26 cellular contexts compared by ENCODE assay signal in genomic region chr10:4693967-4694366, GRCh38.
"Had no signal": no experiment of that assay in that cellular context is flagged by ENCODE, and none has a peak within 500 bp of the region (broad histone marks: within the 10 kb centered on the region; RNA-seq: fewer than 3 reads in every experiment).

No MANE protein-coding gene starts in this region.

- H3K27me3 ChIP-seq: breast epithelium, MG63, SJCRH30 had no signal

- DNase-seq: activated CD4-positive, alpha-beta T cell treated with anti-CD3 and anti-CD28 coated beads for 4 hours; activated CD8-positive, alpha-beta memory T cell treated with anti-CD3 and anti-CD28 coated beads, Interleukin-2, amount 50 U/mL, for 4 hours; activated CD8-positive, alpha-beta T cell treated with anti-CD3 and anti-CD28 coated beads for 36 hours; activated gamma-delta T cell treated with Interleukin-2 at 50 U/mL for 16 hours; activated naive CD4-positive, alpha-beta T cell treated with anti-CD3 and anti-CD28 coated beads, Interleukin-2, amount 10 ng/mL, durations not matched to agents 7 days and 5 days; activated naive CD8-positive, alpha-beta T cell treated with anti-CD3 and anti-CD28 coated beads for 36 hours; activated T-cell treated with anti-CD3 and anti-CD28 coated beads, Interleukin-2, amount 50 U/mL, for 72 hours; anterior cingulate cortex; caudate nucleus; MG63; NCI-H1105 treated with DMSO at 0.1 percent for 48 hours; NCI-H1436 treated with DMSO at 0.1 percent for 48 hours; NCI-H187; NCI-H2081 treated with DMSO at 0.1 percent for 48 hours; NCI-H446; NCI-H524; PC-9; Right ventricle myocardium superior; SJCRH30; SK-N-SH; T-helper 1 cell; WERI-Rb-1 had no signal

- H3K4me1 ChIP-seq: breast epithelium had no signal

- H3K9me3 ChIP-seq: breast epithelium, MG63, SJCRH30, SK-N-SH had no signal

- H2AFZ ChIP-seq: PC-9 had no signal

- H3K4me3 ChIP-seq: breast epithelium, MG63, PC-9, SJCRH30 had no signal

- ATAC-seq: activated CD4-positive, CD25-positive, alpha-beta regulatory T cell treated with anti-CD3 and anti-CD28 coated beads, Interleukin-2, amount 50 U/mL, for 24 hours; activated CD8-positive, alpha-beta T cell treated with anti-CD3 and anti-CD28 coated beads for 36 hours; activated T-cell treated with anti-CD3 and anti-CD28 coated beads, Interleukin-2, amount 50 U/mL, for 72 hours had no signal

- H3K9ac ChIP-seq: KMS-11, SK-N-SH had no signal

- H3K4me2 ChIP-seq: KMS-11, PC-9, SK-N-SH had no signal

- H3K27ac ChIP-seq: breast epithelium, KMS-11, PC-9, RWPE1, SJCRH30, WERI-Rb-1 had no signal

- H3K36me3 ChIP-seq: breast epithelium, MG63, SJCRH30, WERI-Rb-1 had no signal
